Comparison of ENCODE assay signal across 8 cellular contexts in the genomic region with DNA sequence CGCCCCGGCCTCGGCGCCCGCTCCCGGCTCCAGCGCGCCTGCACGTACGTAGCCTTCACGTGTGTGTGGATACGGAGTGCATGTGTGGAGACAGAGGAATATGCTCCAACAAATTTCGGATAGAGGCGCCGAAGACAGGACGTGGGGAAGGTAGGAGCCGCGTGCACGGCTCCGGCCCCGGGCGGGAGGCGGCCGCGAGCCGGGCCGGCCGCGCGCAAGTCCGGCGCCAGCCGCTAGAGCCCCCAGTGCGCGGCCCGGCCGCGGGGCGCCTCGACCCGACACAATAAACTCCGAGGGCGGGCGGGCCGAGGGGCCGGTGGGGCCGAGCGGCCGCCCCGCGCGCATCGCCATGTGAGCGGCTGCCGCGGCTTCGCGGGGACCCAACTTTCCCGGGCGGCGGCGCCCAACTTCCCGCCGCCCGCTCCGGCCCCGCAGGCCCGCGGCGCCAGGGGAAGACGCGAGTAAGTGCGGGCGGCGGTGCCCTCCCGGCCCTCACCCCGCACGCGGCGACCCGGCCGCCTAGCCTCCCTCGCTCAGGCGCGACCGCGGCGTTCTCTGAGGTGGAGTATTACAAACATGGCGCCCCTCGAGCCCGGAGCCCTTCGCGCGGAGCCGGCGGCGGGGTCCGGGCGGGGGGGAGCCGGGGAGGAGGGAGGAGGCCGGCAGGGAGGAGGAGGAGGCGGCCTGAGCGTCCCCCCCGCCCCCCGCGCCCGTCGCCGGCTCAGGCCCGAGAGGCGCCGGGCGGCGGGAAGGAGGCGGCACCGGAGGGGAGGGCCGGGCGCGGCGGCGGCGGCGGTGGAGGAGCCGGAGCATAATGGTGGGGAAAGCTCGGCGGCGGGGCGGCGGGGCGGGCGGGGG. TPM values are rescaled to one million over a fixed set of nuclear protein-coding genes. Genes with fewer than 3 reads are reported as not detected.
DNase-seq lines count a peak whose midpoint lies in the region; ATAC-seq, FAIRE-seq and TF ChIP-seq lines count a peak whose summit lies in the region.

A gene (plus strand): TSS at position 713 of the 858 bp plus-strand sequence. CDS start 44,558 bp downstream, outside the sequence.

- peaks cover 14% of the 10 kb centered on the region for H3K36me3 Mint-ChIP-seq in central memory CD8-positive, alpha-beta T cell (ENCODE audit: insufficient read depth)

- H3K36me3 ChIP-seq in kidney (ENCODE audit: control insufficient read depth in 1 of 2, insufficient read depth in 2 of 2, low read length in 2 of 2) = no peaks in the 10 kb centered on the region

- intact Hi-C loops in kidney (cut with DNase I) = no loop called here

- H3K9me3 Mint-ChIP-seq in central memory CD8-positive, alpha-beta T cell = no peaks in the 10 kb centered on the region

- H3K27ac ChIP-seq in kidney (ENCODE audit: low read depth in 2 of 2, low read length in 2 of 2) = peak within 1 kb of the TSS; percentile 91 to 94

- H3K27me3 Mint-ChIP-seq in central memory CD8-positive, alpha-beta T cell = no peaks in the 10 kb centered on the region

- peak within 1 kb of the TSS; percentile 87 to 96 for H3K4me3 ChIP-seq in kidney (ENCODE audit: low read length in 2 of 2)

- H3K9ac ChIP-seq in kidney (ENCODE audit: low read length in 2 of 2) = peak within 1 kb of the TSS; percentile 86 to 92

- H3K4me1 Mint-ChIP-seq in central memory CD8-positive, alpha-beta T cell = peaks cover 37% of the 10 kb centered on the region

- peak; percentile 3 for TF ChIP-seq CTCF in kidney (IDR thresholded peaks at IDR 0.05; ENCODE audit: borderline replicate concordance, extremely low read depth, insufficient read depth)

- peak; percentile 59 for ATAC-seq in GM21390 (IDR thresholded peaks at IDR 0.05; ENCODE audit: unreplicated experiment)
- ATAC-seq in activated CD4-positive, CD25-positive, alpha-beta regulatory T cell treated with anti-CD3 and anti-CD28 coated beads, Interleukin-2, amount 50 U/mL, for 24 hours = peak; percentile 50 to 52
- ATAC-seq in central memory CD8-positive, alpha-beta T cell (replicated peaks; ENCODE audit: extremely low read depth, poor library complexity, severe bottlenecking) = peak; percentile 44

- peak; percentile 61 for DNase-seq in EL
- DNase-seq in HuH-7 (ENCODE audit: low spot score) = peak; percentile 32
- DNase-seq in central memory CD8-positive, alpha-beta T cell (ENCODE audit: low spot score in 2 of 2) = peak; percentile 38 to 41
- peak; percentile 92 for DNase-seq in kidney
- peak; percentile 28 to 38 for DNase-seq in stimulated activated CD4-positive, alpha-beta T cell treated with anti-CD3 and anti-CD28 coated beads, Interleukin-15, amount 100 ng/mL, for 48 hours (ENCODE audit: low read depth in 2 of 2)
- DNase-seq in NCI-H1048 (lab: John Stamatoyannopoulos, UW) = no peak

- H3K27ac Mint-ChIP-seq in central memory CD8-positive, alpha-beta T cell (ENCODE audit: low read depth) = peak within 1 kb of the TSS; percentile 82

- FAIRE-seq in kidney (lab: Jason Lieb, UNC) = no peak

- no peaks in the 10 kb centered on the region for H3K9me3 ChIP-seq in kidney (ENCODE audit: control insufficient read depth in 1 of 2, low read length in 2 of 2)

- H3K4me3 Mint-ChIP-seq in central memory CD8-positive, alpha-beta T cell = peak within 1 kb of the TSS; percentile 83

- peaks cover 11 to 13% of the 10 kb centered on the region in 2 donors for H3K4me1 ChIP-seq in kidney (ENCODE audit: control insufficient read depth in 1 of 2, insufficient read depth in 1 of 2, low read depth in 1 of 2, low read length in 2 of 2)

RNA-seq across cellular contexts. Expression of the gene that starts here (rescaled TPM):
- total RNA-seq in kidney = 80.7 TPM
- polyA plus RNA-seq in kidney (ENCODE audit: insufficient read depth, low read depth, low replicate concordance) = 32.7 TPM
